ENCODE assay signal across 1 cellular context in genomic region chr1:22699629-22700028, GRCh38.
TF ChIP-seq lines count a peak whose summit lies in the region.

No MANE protein-coding gene starts in this region.

TF ChIP-seq in K562, 482 proteins besides CTCF, POLR2A, EP300 and RAD21:
- TF ChIP-seq HMG20B (CRISPR knock-in tag; IDR thresholded peaks at IDR 0.05) (no peak), ETV6 (IDR thresholded peaks at IDR 0.05; ENCODE audit: borderline replicate concordance in 1 of 2, low read depth in 2 of 2, low read length in 1 of 2) (no peak), ETV6 (CRISPR knock-in tag; IDR thresholded peaks at IDR 0.05; ENCODE audit: borderline replicate concordance) (no peak), ZNF232 (CRISPR knock-in tag; IDR thresholded peaks at IDR 0.05) (no peak), CBX2 (IDR thresholded peaks at IDR 0.05; ENCODE audit: insufficient read depth, low read length, poor library complexity, severe bottlenecking) (no peak), TAF15 (IDR thresholded peaks at IDR 0.05; ENCODE audit: low read depth, low read length) (no peak), MLLT1 (IDR thresholded peaks at IDR 0.05) (no peak), ELF2 (CRISPR knock-in tag; IDR thresholded peaks at IDR 0.05) (no peak), ZNF224 (CRISPR knock-in tag; IDR thresholded peaks at IDR 0.05) (no peak), MTA1 (IDR thresholded peaks at IDR 0.05; ENCODE audit: borderline replicate concordance) (no peak), ZC3H11A (IDR thresholded peaks at IDR 0.05; ENCODE audit: low read depth, low read length) (no peak), POLR2AphosphoS5 (IDR thresholded peaks at IDR 0.05; ENCODE audit: control insufficient read depth, insufficient read depth, low read depth, low read length) (no peak), NCOA4 (IDR thresholded peaks at IDR 0.05; ENCODE audit: partially characterized antibody) (no peak), NRF1 (conservative IDR thresholded peaks at IDR 0.05 in 1 of 2, IDR thresholded peaks at IDR 0.05 in 1 of 2) (no peak), E2F5 (CRISPR knock-in tag; IDR thresholded peaks at IDR 0.05) (no peak), HDAC1 (IDR thresholded peaks at IDR 0.05) (no peak), TRIM28 (IDR thresholded peaks at IDR 0.05) (no peak), NR2C2 (CRISPR knock-in tag; IDR thresholded peaks at IDR 0.05) (no peak), NR2C2 (tag; IDR thresholded peaks at IDR 0.05) (no peak), ZBTB17 (CRISPR knock-in tag; IDR thresholded peaks at IDR 0.05) (no peak), HSF4 (CRISPR knock-in tag; IDR thresholded peaks at IDR 0.05; ENCODE audit: borderline replicate concordance) (no peak)
